Comparison of ENCODE assay signal across 14 cellular contexts in genomic region chr14:76472199-76472723, GRCh38.
"Had no signal": no experiment of that assay in that cellular context is flagged by ENCODE, and none has a peak within 500 bp of the region (broad histone marks: within the 10 kb centered on the region; RNA-seq: fewer than 3 reads in every experiment).

No MANE protein-coding gene starts in this region.

- DNase-seq: activated CD4-positive, CD25-positive, alpha-beta regulatory T cell treated with anti-CD3 and anti-CD28 coated beads, Interleukin-2, amount 50 U/mL, for 72 hours; activated naive CD4-positive, alpha-beta T cell; activated T-cell treated with anti-CD3 and anti-CD28 coated beads for 4 hours; dorsolateral prefrontal cortex; islet precursor cell; left lung; nucleus accumbens; stimulated activated CD4-positive, alpha-beta T cell treated with anti-CD3 and anti-CD28 coated beads, Interleukin-1b, Interleukin-23, amount 100 ng/mL, for 48 hours; stomach; T1000 had no signal

- H3K4me1 ChIP-seq: ascending aorta, prostate gland had no signal

- H3K27me3 ChIP-seq: ascending aorta, dorsolateral prefrontal cortex, left lung had no signal

- H3K4me3 ChIP-seq: ascending aorta, dorsolateral prefrontal cortex, left lung, prostate gland, stomach, thoracic aorta had no signal

- ATAC-seq: left lung; natural killer cell treated with Interleukin-12 subunit alpha and Interleukin-12 subunit beta and Interleukin-15 and Interleukin-18, amount 100 ng/mL, for 72 hours had no signal

- H3K9me3 ChIP-seq: ascending aorta, left lung, prostate gland, stomach, thoracic aorta had no signal

- H3K36me3 ChIP-seq: ascending aorta, left lung, prostate gland, stomach, thoracic aorta had no signal

- H3K27ac ChIP-seq: ascending aorta, dorsolateral prefrontal cortex, left lung, prostate gland, stomach, thoracic aorta had no signal
